ENCODE assay signal across 15 cellular contexts in the genomic region with DNA sequence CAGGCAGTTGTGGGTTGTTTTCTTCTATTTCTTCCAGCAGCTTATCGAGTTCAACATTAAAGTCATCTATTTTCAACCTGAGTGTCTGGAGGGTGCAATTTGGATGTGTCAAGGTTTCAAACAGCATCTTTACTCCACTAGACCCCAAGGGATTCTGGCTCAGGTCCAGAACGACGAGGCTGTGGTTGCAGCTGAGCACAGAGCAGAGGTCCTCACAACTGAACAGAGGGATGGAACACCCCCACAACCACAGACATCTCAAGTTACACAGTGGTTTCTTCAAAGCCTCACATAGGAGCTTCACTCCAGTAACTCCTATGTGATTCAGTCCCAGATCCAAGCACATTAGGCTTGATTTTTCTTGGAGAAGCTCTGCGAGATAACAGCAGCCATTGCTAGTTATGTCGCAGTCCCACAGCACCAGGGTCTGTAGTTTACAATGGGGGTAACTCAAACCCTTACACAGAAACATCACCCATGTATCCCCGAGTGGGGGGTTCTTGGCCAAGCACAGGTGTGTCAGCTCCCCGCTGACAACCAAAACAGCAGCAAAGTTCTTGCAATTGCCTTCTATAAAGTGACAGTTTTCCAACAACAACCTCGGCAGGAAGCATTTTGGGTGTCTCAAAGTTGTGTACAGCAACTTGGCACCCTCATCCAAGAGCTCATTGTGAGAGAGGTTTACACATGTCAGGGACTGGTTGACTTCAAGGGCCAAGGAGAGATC. TPM values are rescaled to one million over a fixed set of nuclear protein-coding genes. Genes with fewer than 3 reads are reported as not detected.
"Had no signal": no experiment of that assay in that cellular context is flagged by ENCODE, and none has a peak within 500 bp of the region (broad histone marks: within the 10 kb centered on the region; RNA-seq: fewer than 3 reads in every experiment).

No MANE protein-coding gene starts in this region.

- ATAC-seq: foreskin keratinocyte; natural killer cell treated with Interleukin-12 subunit alpha and Interleukin-12 subunit beta and Interleukin-15 and Interleukin-18, amount 100 ng/mL, for 72 hours; stimulated activated naive B cell treated with anti-CD40 and anti-IgM and Interleukin-4, amounts not matched to agents 10 μg/mL and 1 μg/mL and 100 μg/mL, for 72 hours had no signal

- DNase-seq: activated CD4-positive, alpha-beta T cell treated with anti-CD3 and anti-CD28 coated beads, Interleukin-2, amount 50 U/mL, for 1 hour; activated CD8-positive, alpha-beta memory T cell treated with anti-CD3 and anti-CD28 coated beads for 24 hours; activated naive CD4-positive, alpha-beta T cell; activated naive CD8-positive, alpha-beta T cell treated with anti-CD3 and anti-CD28 coated beads, Interleukin-2, amount 10 ng/mL, durations not matched to agents 7 days and 5 days; cerebellar nuclear complex; effector memory CD4-positive, alpha-beta T cell; foreskin keratinocyte; mesendoderm; stimulated activated CD4-positive, alpha-beta T cell treated with anti-CD3 and anti-CD28 coated beads, Interleukin-15, amount 100 ng/mL, for 24 hours; stimulated activated CD4-positive, alpha-beta T cell treated with anti-CD3 and anti-CD28 coated beads, Interleukin-4, amount 100 ng/mL, for 1 hour; stimulated activated naive B cell treated with anti-CD40 and anti-IgM and Interleukin-4, amounts not matched to agents 10 μg/mL and 1 μg/mL and 100 μg/mL, for 72 hours; thyroid gland had no signal

RNA-seq across cellular contexts. Expression of gene NLRP2B, which starts 2.8 kb away (rescaled TPM):
- total RNA-seq: activated naive CD8-positive, alpha-beta T cell treated with anti-CD3 and anti-CD28 coated beads, Interleukin-2, amount 10 ng/mL, durations not matched to agents 7 days and 5 days; foreskin keratinocyte; liver; natural killer cell treated with Interleukin-12 subunit alpha and Interleukin-12 subunit beta and Interleukin-15 and Interleukin-18, amount 100 ng/mL, for 72 hours; urinary bladder had no signal
- polyA plus RNA-seq: foreskin keratinocyte, urinary bladder had no signal
